In the genomic region with DNA sequence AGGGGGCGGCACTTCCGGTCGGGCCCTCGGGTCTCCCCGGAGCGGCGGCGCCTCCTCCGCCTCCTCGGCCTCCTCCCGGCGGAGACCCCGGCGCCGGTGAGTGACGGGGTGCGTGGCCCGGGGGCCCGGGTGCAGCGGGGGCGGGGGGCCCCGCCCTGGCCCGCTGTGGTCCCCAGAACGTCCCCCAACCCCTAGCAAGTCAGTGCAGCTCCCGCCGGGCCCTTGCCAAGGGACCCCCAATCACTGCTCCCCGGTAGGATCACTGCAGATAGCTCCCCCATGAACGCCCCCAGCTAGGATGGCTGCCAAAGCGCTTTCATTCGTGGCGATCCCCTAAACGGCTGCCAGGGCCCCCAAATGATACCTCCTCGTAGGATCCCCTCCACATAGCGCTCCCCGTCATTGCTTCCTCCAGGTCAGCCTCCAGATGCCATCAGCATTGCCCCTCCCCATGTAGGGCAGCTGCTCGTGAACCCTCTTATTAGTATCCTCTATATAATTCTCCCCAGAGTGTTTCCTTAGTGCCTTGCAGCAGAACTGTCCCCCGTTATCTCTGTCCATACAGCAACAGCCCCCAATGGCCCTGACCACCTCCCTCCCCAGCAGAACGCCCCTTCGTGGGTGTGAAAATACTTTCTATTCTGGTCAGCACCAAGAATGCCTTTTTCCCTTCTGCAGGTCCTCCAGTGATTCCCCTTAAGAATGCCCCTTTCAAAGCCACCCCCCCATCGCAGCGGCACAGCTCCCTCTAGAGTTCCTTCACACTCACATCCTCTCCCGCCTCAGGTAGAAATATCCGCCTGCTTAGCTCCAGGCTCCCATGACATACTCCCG, we compare ENCODE assay signal across 8 cellular contexts. TPM values are rescaled to one million over a fixed set of nuclear protein-coding genes. Genes with fewer than 3 reads are reported as not detected.
DNase-seq lines count a peak whose midpoint lies in the region; ATAC-seq and TF ChIP-seq lines count a peak whose summit lies in the region.

A gene (plus strand): TSS at position 11 of the 834 bp plus-strand sequence. CDS start 7,972 bp downstream, outside the sequence.

- H3K4me1 Mint-ChIP-seq in HFFc6 (ENCODE audit: low read depth) = peaks cover 43% of the 10 kb centered on the region

- H3K9me3 Mint-ChIP-seq in HFFc6 = peaks cover 7% of the 10 kb centered on the region

- H3K27me3 Mint-ChIP-seq in HFFc6 (ENCODE audit: insufficient read depth) = peaks cover 1% of the 10 kb centered on the region

- H3K36me3 ChIP-seq in body of pancreas (replicated peaks in 1 of 2; ENCODE audit: insufficient read depth in 1 of 2, low read depth in 2 of 2) = no peaks in the 10 kb centered on the region
- H3K36me3 ChIP-seq in iPS DF 6.9 (ENCODE audit: control insufficient read depth, insufficient read depth, low read length) = no peaks in the 10 kb centered on the region

- H3K27ac ChIP-seq in body of pancreas (peak within 1 kb of the TSS; percentile 82 to 94 (median 85)), iPS DF 6.9 (ENCODE audit: low read length) (no peak within 1 kb of the TSS)

- peak in 1 of 3 donors; percentile 11 for TF ChIP-seq POLR2A in body of pancreas (IDR thresholded peaks at IDR 0.05)

- peak within 1 kb of the TSS; percentile 97 for H3K27ac Mint-ChIP-seq in HFFc6

- peak within 1 kb of the TSS; percentile 93 for H3K4me3 Mint-ChIP-seq in HFFc6

- ATAC-seq in body of pancreas = peak; percentile 49
- ATAC-seq in sciatic nerve = peak; percentile 42

- peaks cover 31% of the 10 kb centered on the region for H3K4me1 ChIP-seq in body of pancreas
- peaks cover 1% of the 10 kb centered on the region; the same call in 1 of the 2 replicates for H3K4me1 ChIP-seq in iPS DF 6.9 (ENCODE audit: control insufficient read depth, insufficient read depth, low read length)

- H3K27me3 ChIP-seq in body of pancreas (no peaks in the 10 kb centered on the region), iPS DF 6.9 (ENCODE audit: control insufficient read depth, insufficient read depth, low read length) (no peaks in the 10 kb centered on the region)

- peak; percentile 92 for DNase-seq in ELF-1 (ENCODE audit: low read depth, low spot score)
- DNase-seq in HFFc6 = peak; percentile 75
- peak; percentile 27 to 47 for DNase-seq in NCI-H187 (lab: John Stamatoyannopoulos, UW)
- DNase-seq in T1000 (lab: John Stamatoyannopoulos, UW) = peak; percentile 44
- DNase-seq in body of pancreas = peak; percentile 69 to 75 (median 70)
- DNase-seq in iPS DF 6.9 (ENCODE audit: low read depth, low spot score) = no peak
- DNase-seq in sciatic nerve (ENCODE audit: low spot score) = peak; percentile 82
- DNase-seq in OCI-M2 (lab: John Stamatoyannopoulos, UW; ENCODE audit: unreplicated experiment) = no peak

- peak; percentile 80 for TF ChIP-seq CTCF in HFFc6 (IDR thresholded peaks at IDR 0.05)
- TF ChIP-seq CTCF in body of pancreas (IDR thresholded peaks at IDR 0.05) = peak; percentile 42 to 90 (median 71)

- 0 to 3% methylated on average over 16 to 21 of the region's 44 CpGs for WGBS in body of pancreas, 2 donors
- WGBS in iPS DF 6.9 (ENCODE audit: insufficient coverage, insufficient read length) = no CpG with 5 or more reads among the region's 44 CpGs

- H3K36me3 Mint-ChIP-seq in HFFc6 (ENCODE audit: low read depth) = peaks cover 43% of the 10 kb centered on the region

- H3K9me3 ChIP-seq in body of pancreas (no peaks in the 10 kb centered on the region), iPS DF 6.9 (ENCODE audit: control insufficient read depth, insufficient read depth, low read length) (no peaks in the 10 kb centered on the region)

- intact Hi-C loops in body of pancreas (cut with DNase I) = no loop called here
- intact Hi-C loops in sciatic nerve (cut with DNase I) = no loop called here

- H3K4me3 ChIP-seq in body of pancreas (peak within 1 kb of the TSS; percentile 84 to 86), iPS DF 6.9 (ENCODE audit: low read length) (peak within 1 kb of the TSS; percentile 58)

RNA-seq across cellular contexts. Expression of the gene that starts here (rescaled TPM):
- 10 to 100 TPM; 13.3 to 14.1 (median 13.8) TPM for total RNA-seq in HFFc6 (2021; fragmentation: NEBNext Ultra II Directional; extraction: Animal tissue kit (Norgen Biotek cat#: 25700))
- total RNA-seq in body of pancreas = 10 to 100 TPM in 1 of 2 donors, 1 to 10 TPM in 1; 6.5 to 14.8 TPM
- total RNA-seq in sciatic nerve = 15.9 TPM

Comparison
In these comparisons a context has a peak if more than half of its experiments do, and no peak if none do; other contexts are left out.
1. DNase-seq: peak in ELF-1 (single experiment), HFFc6 (single experiment), NCI-H187 (2 of 2), T1000 (single experiment), body of pancreas (4 of 4) and sciatic nerve (single experiment); none in iPS DF 6.9 (single experiment) and OCI-M2 (single experiment).